ENCODE assay signal across 19 cellular contexts in the genomic region with DNA sequence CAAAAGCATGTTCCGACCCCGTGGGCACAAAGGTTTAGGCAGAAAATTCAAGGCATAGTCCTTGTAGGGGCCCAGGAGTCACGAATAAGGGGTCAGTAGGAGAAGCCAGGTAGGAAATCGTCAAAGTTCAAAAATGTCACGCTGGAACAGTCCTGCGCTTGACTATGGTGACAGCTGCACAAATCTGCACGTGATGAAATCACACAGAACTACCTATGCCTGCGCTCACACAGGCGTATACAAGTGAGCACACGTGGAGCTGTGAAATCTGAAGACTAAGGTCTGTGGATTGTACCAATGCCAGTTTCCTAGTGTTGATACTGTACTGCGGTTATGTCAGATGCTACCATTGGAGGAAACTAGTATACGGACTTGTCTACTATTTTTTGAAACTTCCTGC.
"Had no signal": no experiment of that assay in that cellular context is flagged by ENCODE, and none has a peak within 500 bp of the region (broad histone marks: within the 10 kb centered on the region; RNA-seq: fewer than 3 reads in every experiment).

No MANE protein-coding gene starts in this region.

- H3K36me3 ChIP-seq: heart right ventricle, ovary, right atrium auricular region, sigmoid colon, stomach, thoracic aorta had no signal

- DNase-seq: foreskin melanocyte; heart right ventricle; immature natural killer cell; left colon; left ventricle myocardium superior; mesenchymal stem cell; naive B cell; nucleus accumbens; ovary; sigmoid colon; stimulated activated CD4-positive, alpha-beta T cell treated with anti-CD3 and anti-CD28 coated beads, Interleukin-12 subunit alpha, Interleukin-12 subunit beta, amount 100 ng/mL, for 4 hours; stimulated activated naive CD4-positive, alpha-beta T cell; stomach; substantia nigra; trophoblast cell had no signal

- H3K4me1 ChIP-seq: sigmoid colon had no signal

- H3K4me3 ChIP-seq: heart right ventricle, lung, ovary, right atrium auricular region, sigmoid colon, skin epidermis, stomach, thoracic aorta had no signal

- H3K9me3 ChIP-seq: heart right ventricle, ovary, right atrium auricular region, sigmoid colon, stomach, thoracic aorta had no signal

- ATAC-seq: heart right ventricle, left colon, left ventricle myocardium superior had no signal

- H3K27me3 ChIP-seq: heart right ventricle, ovary, right atrium auricular region, sigmoid colon had no signal

- H3K27ac ChIP-seq: heart right ventricle, ovary, right atrium auricular region, sigmoid colon, skin epidermis, stomach, thoracic aorta had no signal
